In genomic region chr2:37770797-37771196, GRCh38 we compare ENCODE assay signal across 1 cellular context.
TF ChIP-seq lines count a peak whose summit lies in the region.

No MANE protein-coding gene starts in this region.

TF ChIP-seq in IMR-90, 13 proteins besides CTCF, POLR2A, EP300 and RAD21:
- TF ChIP-seq MAFK (IDR thresholded peaks at IDR 0.05; ENCODE audit: low read depth, low read length) (no peak), MAZ (IDR thresholded peaks at IDR 0.05; ENCODE audit: borderline replicate concordance, low read depth, low read length) (no peak), CEBPB (IDR thresholded peaks at IDR 0.05; ENCODE audit: low read depth, low read length) (no peak), RFX5 (IDR thresholded peaks at IDR 0.05; ENCODE audit: low read depth, low read length) (no peak), BHLHE40 (IDR thresholded peaks at IDR 0.05; ENCODE audit: low read depth, low read length) (no peak), MXI1 (IDR thresholded peaks at IDR 0.05; ENCODE audit: borderline replicate concordance, low read depth, low read length) (no peak), FOS (IDR thresholded peaks at IDR 0.05; ENCODE audit: low read depth, low read length) (no peak), SMC3 (IDR thresholded peaks at IDR 0.05; ENCODE audit: low read depth, low read length) (no peak), CHD1 (IDR thresholded peaks at IDR 0.05; ENCODE audit: low read depth, low read length) (no peak), NFE2L2 (IDR thresholded peaks at IDR 0.05; ENCODE audit: low read depth, low read length) (no peak), RCOR1 (IDR thresholded peaks at IDR 0.05; ENCODE audit: insufficient replicate concordance, low read length) (no peak)
- TF ChIP-seq, protein P1, sequence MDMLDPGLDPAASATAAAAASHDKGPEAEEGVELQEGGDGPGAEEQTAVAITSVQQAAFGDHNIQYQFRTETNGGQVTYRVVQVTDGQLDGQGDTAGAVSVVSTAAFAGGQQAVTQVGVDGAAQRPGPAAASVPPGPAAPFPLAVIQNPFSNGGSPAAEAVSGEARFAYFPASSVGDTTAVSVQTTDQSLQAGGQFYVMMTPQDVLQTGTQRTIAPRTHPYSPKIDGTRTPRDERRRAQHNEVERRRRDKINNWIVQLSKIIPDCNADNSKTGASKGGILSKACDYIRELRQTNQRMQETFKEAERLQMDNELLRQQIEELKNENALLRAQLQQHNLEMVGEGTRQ (IDR thresholded peaks at IDR 0.05; ENCODE audit: low read depth, low read length), result no peak
- TF ChIP-seq, protein P2, sequence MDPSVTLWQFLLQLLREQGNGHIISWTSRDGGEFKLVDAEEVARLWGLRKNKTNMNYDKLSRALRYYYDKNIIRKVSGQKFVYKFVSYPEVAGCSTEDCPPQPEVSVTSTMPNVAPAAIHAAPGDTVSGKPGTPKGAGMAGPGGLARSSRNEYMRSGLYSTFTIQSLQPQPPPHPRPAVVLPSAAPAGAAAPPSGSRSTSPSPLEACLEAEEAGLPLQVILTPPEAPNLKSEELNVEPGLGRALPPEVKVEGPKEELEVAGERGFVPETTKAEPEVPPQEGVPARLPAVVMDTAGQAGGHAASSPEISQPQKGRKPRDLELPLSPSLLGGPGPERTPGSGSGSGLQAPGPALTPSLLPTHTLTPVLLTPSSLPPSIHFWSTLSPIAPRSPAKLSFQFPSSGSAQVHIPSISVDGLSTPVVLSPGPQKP (IDR thresholded peaks at IDR 0.05; ENCODE audit: borderline replicate concordance, low read depth, low read length), result no peak
